In the genomic region with DNA sequence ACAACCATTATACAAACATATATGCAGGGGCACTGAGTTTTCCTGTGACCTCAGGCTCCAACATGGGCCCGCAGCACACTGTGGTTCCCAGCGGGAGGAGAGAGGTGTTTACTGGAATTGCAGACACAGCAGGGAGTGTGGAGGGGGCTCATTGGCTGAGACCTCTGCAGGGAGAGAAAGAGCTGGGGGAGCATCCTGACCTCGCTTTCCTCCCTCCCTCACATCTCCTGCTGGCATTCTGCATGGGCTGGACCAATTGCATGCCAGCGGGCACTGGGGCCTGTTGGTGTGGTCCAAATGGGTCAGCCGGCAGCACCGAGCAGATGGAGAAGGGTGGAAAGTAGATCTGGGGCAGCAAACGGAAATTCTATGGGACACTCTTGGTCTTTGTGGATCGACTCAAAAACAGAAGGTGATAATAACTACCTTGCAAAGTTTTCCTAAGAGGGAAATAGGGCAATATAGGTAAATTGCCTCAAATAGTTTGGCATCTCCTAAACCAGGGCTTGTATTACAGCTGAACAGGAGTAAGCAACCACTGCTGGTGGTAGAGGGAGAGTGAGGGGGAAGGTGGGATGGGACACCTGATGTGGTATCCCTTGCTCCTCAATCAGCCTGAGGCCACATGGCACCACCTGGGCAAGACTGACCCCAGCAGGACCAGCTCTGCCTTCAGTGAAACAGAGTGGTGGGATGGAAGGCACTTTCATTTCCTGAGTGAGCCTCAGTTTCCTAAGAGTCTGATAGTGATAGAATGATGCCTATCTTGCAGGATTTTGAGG, we compare ENCODE assay signal across 25 cellular contexts.
DNase-seq lines count a peak whose midpoint lies in the region; TF ChIP-seq lines count a peak whose summit lies in the region.
"Had no signal": no experiment of that assay in that cellular context is flagged by ENCODE, and none has a peak within 500 bp of the region (broad histone marks: within the 10 kb centered on the region; RNA-seq: fewer than 3 reads in every experiment).

No MANE protein-coding gene starts in this region.

- H3K4me1 Mint-ChIP-seq in endodermal cell, result peaks cover 21% of the 10 kb centered on the region
- H3K4me1 Mint-ChIP-seq in neural progenitor cell, result peaks cover 10% of the 10 kb centered on the region
- H3K4me1 Mint-ChIP-seq in activated CD4-positive, alpha-beta memory T cell treated with anti-CD3 and anti-CD28 coated beads, Interleukin-2, amount 10 ng/mL, durations not matched to agents 7 days and 5 days, result no peaks in the 10 kb centered on the region
- H3K4me1 Mint-ChIP-seq: CD8-positive, alpha-beta memory T cell had no signal

- H3K27ac ChIP-seq in endodermal cell (ENCODE audit: low read depth, low read length), result no peak overlapping the region
- no peak overlapping the region for H3K27ac ChIP-seq in neural progenitor cell
- H3K27ac ChIP-seq: 22Rv1 had no signal

- POLR2A ChIA-PET in activated CD4-positive, alpha-beta memory T cell treated with anti-CD3 and anti-CD28 coated beads, Interleukin-2, amount 10 ng/mL, durations not matched to agents 7 days and 5 days (lab: Charles Lee), result no interaction called here

- no peaks in the 10 kb centered on the region for H3K36me3 Mint-ChIP-seq in endodermal cell (ENCODE audit: low read depth)
- H3K36me3 Mint-ChIP-seq in neural progenitor cell, result no peaks in the 10 kb centered on the region
- H3K36me3 Mint-ChIP-seq in activated CD4-positive, alpha-beta memory T cell treated with anti-CD3 and anti-CD28 coated beads, Interleukin-2, amount 10 ng/mL, durations not matched to agents 7 days and 5 days (ENCODE audit: low read depth), result no peaks in the 10 kb centered on the region
- H3K36me3 Mint-ChIP-seq: CD8-positive, alpha-beta memory T cell had no signal

- peaks cover 12% of the 10 kb centered on the region for H3K27me3 Mint-ChIP-seq in endodermal cell (ENCODE audit: insufficient read depth)
- peaks cover 7% of the 10 kb centered on the region for H3K27me3 Mint-ChIP-seq in neural progenitor cell (ENCODE audit: insufficient read depth, low read depth)
- no peaks in the 10 kb centered on the region for H3K27me3 Mint-ChIP-seq in activated CD4-positive, alpha-beta memory T cell treated with anti-CD3 and anti-CD28 coated beads, Interleukin-2, amount 10 ng/mL, durations not matched to agents 7 days and 5 days

- no peak overlapping the region for H2AFZ ChIP-seq in neural progenitor cell (replicated peaks)

- H3K4me3 ChIP-seq in NT2/D1 (ENCODE audit: insufficient read length, low read depth) (no peak overlapping the region), endodermal cell (ENCODE audit: low read length) (no peak overlapping the region), neural progenitor cell (no peak overlapping the region)
- H3K4me3 ChIP-seq: K562, MG63 had no signal

- no peaks in the 10 kb centered on the region for H4K20me1 ChIP-seq in neural progenitor cell (ENCODE audit: low read depth)

- H3K27ac Mint-ChIP-seq in endodermal cell, result no peak overlapping the region
- no peak overlapping the region for H3K27ac Mint-ChIP-seq in neural progenitor cell
- H3K27ac Mint-ChIP-seq in activated CD4-positive, alpha-beta memory T cell treated with anti-CD3 and anti-CD28 coated beads, Interleukin-2, amount 10 ng/mL, durations not matched to agents 7 days and 5 days, result no peak overlapping the region
- H3K27ac Mint-ChIP-seq: CD8-positive, alpha-beta memory T cell; HFFc6 had no signal

- H3K27me3 ChIP-seq in NT2/D1 (ENCODE audit: insufficient read depth, insufficient read length) (no peaks in the 10 kb centered on the region), endodermal cell (ENCODE audit: control insufficient read depth, insufficient read depth, low read length, poor library complexity, severe bottlenecking) (no peaks in the 10 kb centered on the region), neural progenitor cell (no peaks in the 10 kb centered on the region)
- H3K27me3 ChIP-seq: MG63 had no signal

- no peaks in the 10 kb centered on the region for H3K9me3 ChIP-seq in NT2/D1 (ENCODE audit: insufficient read depth, low read length)
- no peaks in the 10 kb centered on the region for H3K9me3 ChIP-seq in endodermal cell (ENCODE audit: control insufficient read depth, low read length)
- H3K9me3 ChIP-seq in neural progenitor cell (ENCODE audit: low read depth), result no peaks in the 10 kb centered on the region
- H3K9me3 ChIP-seq: MG63 had no signal

- H3K36me3 ChIP-seq in NT2/D1 (ENCODE audit: insufficient read depth, insufficient read length, low read length) (no peaks in the 10 kb centered on the region), endodermal cell (ENCODE audit: control insufficient read depth, insufficient read depth, low read length) (no peaks in the 10 kb centered on the region), neural progenitor cell (no peaks in the 10 kb centered on the region)
- H3K36me3 ChIP-seq: MG63 had no signal

- H3K4me2 ChIP-seq in neural progenitor cell, result no peak overlapping the region

- TF ChIP-seq CTCF in endodermal cell (conservative IDR thresholded peaks at IDR 0.05) (no peak), neural progenitor cell (IDR thresholded peaks at IDR 0.05) (no peak)

- no peaks in the 10 kb centered on the region for H3K79me2 ChIP-seq in neural progenitor cell (ENCODE audit: low read depth)

- H3K9ac ChIP-seq in NT2/D1 (ENCODE audit: insufficient read length, low read depth), result no peak overlapping the region
- no peak overlapping the region for H3K9ac ChIP-seq in endodermal cell (ENCODE audit: extremely low read depth, low read length, poor library complexity, severe bottlenecking)
- no peak overlapping the region for H3K9ac ChIP-seq in neural progenitor cell

- peaks cover 13% of the 10 kb centered on the region for H3K4me1 ChIP-seq in NT2/D1 (ENCODE audit: insufficient read depth, insufficient read length)
- H3K4me1 ChIP-seq in endodermal cell (ENCODE audit: control insufficient read depth, insufficient read depth, low read length), result peaks cover 4% of the 10 kb centered on the region
- peaks cover 22% of the 10 kb centered on the region for H3K4me1 ChIP-seq in neural progenitor cell

- CTCF ChIA-PET in activated CD4-positive, alpha-beta memory T cell treated with anti-CD3 and anti-CD28 coated beads, Interleukin-2, amount 10 ng/mL, durations not matched to agents 7 days and 5 days (lab: Charles Lee), result no interaction called here

- DNase-seq in NCI-H146 (lab: John Stamatoyannopoulos, UW), result peak; percentile 39
- no peak for DNase-seq in NCI-H146 treated with DMSO at 0.1 percent for 48 hours (lab: John Stamatoyannopoulos, UW; ENCODE audit: unreplicated experiment)
- DNase-seq in NT2/D1 (ENCODE audit: low read depth, low spot score), result peak; percentile 81
- peak; percentile 86 for DNase-seq in endodermal cell
- DNase-seq in neural progenitor cell (ENCODE audit: low spot score), result peak; percentile 30
- DNase-seq in activated CD8-positive, alpha-beta memory T cell treated with anti-CD3 and anti-CD28 coated beads for 24 hours, result no peak
- no peak for DNase-seq in activated CD4-positive, alpha-beta memory T cell treated with anti-CD3 and anti-CD28 coated beads, Interleukin-2, amount 10 ng/mL, durations not matched to agents 7 days and 5 days
- DNase-seq in hepatic stellate cell (ENCODE audit: low spot score), result no peak
- DNase-seq: ACHN; Calu3; CD8-positive, alpha-beta memory T cell; DMS153; GDM1; HFFc6; MG63; NCI-H1417; NCI-H1930; NCI-H226; NCI-H510A treated with DMSO at 0.1 percent for 48 hours; NCI-H774; PC-3; Right ventricle myocardium superior; SW 1271 had no signal

- H3K4me3 Mint-ChIP-seq in endodermal cell (no peak overlapping the region), neural progenitor cell (no peak overlapping the region)
- H3K4me3 Mint-ChIP-seq in activated CD4-positive, alpha-beta memory T cell treated with anti-CD3 and anti-CD28 coated beads, Interleukin-2, amount 10 ng/mL, durations not matched to agents 7 days and 5 days, result no peak overlapping the region
- H3K4me3 Mint-ChIP-seq: CD8-positive, alpha-beta memory T cell; HFFc6 had no signal

- H3F3A ChIP-seq in neural progenitor cell (ENCODE audit: low read depth), result no peaks in the 10 kb centered on the region

- 79 to 89% methylated on average over 4 to 8 of the region's 8 CpGs for WGBS in endodermal cell (ENCODE audit: insufficient coverage in 1 of 2, insufficient read length in 1 of 2), 2 experiments

- H3K9me3 Mint-ChIP-seq in endodermal cell, result no peaks in the 10 kb centered on the region
- H3K9me3 Mint-ChIP-seq in neural progenitor cell, result no peaks in the 10 kb centered on the region
- no peaks in the 10 kb centered on the region for H3K9me3 Mint-ChIP-seq in activated CD4-positive, alpha-beta memory T cell treated with anti-CD3 and anti-CD28 coated beads, Interleukin-2, amount 10 ng/mL, durations not matched to agents 7 days and 5 days
- H3K9me3 Mint-ChIP-seq: HFFc6 had no signal

Comparison
In these comparisons a context has a peak if more than half of its experiments do, and no peak if none do; other contexts are left out.
1. DNase-seq: peak in NCI-H146 (single experiment), NT2/D1 (single experiment), endodermal cell (single experiment) and neural progenitor cell (single experiment); none in NCI-H146 treated with DMSO at 0.1 percent for 48 hours (single experiment), activated CD8-positive, alpha-beta memory T cell treated with anti-CD3 and anti-CD28 coated beads for 24 hours (single experiment), activated CD4-positive, alpha-beta memory T cell treated with anti-CD3 and anti-CD28 coated beads, Interleukin-2, amount 10 ng/mL, durations not matched to agents 7 days and 5 days (single experiment) and hepatic stellate cell (single experiment).